1 cellular context compared by ENCODE assay signal in genomic region chr20:9129756-9130155, GRCh38.
TF ChIP-seq lines count a peak whose summit lies in the region.

No MANE protein-coding gene starts in this region.

TF ChIP-seq in IMR-90, 13 proteins besides CTCF, POLR2A, EP300 and RAD21:
- TF ChIP-seq USF2 (IDR thresholded peaks at IDR 0.05; ENCODE audit: low read depth, low read length) = no peak
